8 cellular contexts compared by ENCODE assay signal in genomic region chr5:36739751-36740221, GRCh38.
DNase-seq lines count a peak whose midpoint lies in the region; ATAC-seq and TF ChIP-seq lines count a peak whose summit lies in the region.

No MANE protein-coding gene starts in this region.

- intact Hi-C loops in right lobe of liver (cut with DNase I): no loop called here

- 8% methylated on average over 5 of the region's 5 CpGs for WGBS in right lobe of liver (ENCODE audit: insufficient coverage, low coverage, low lambda C conversion rate, missing lambda C conversion rate)

- DNase-seq in NCI-H2227 (lab: John Stamatoyannopoulos, UW; ENCODE audit: unreplicated experiment) (peak; percentile 49), NCI-H2227 treated with DMSO at 0.1 percent for 48 hours (lab: John Stamatoyannopoulos, UW) (no peak), NCI-H2196 (lab: John Stamatoyannopoulos, UW; ENCODE audit: unreplicated experiment) (peak; percentile 75), right lobe of liver (peak in 2 of 3 donors; percentile 47 to 63)
- peak; percentile 52 for DNase-seq in central memory CD4-positive, alpha-beta T cell
- DNase-seq in stimulated activated CD4-positive, alpha-beta T cell treated with anti-CD3 and anti-CD28 coated beads, TNF-alpha, amount 100 ng/mL, for 24 hours (ENCODE audit: low read depth in 3 of 3): peak; percentile 34 to 73 (median 41)

- H3K36me3 ChIP-seq in right lobe of liver: no peaks in the 10 kb centered on the region

- no peaks in the 10 kb centered on the region for H3K4me1 ChIP-seq in right lobe of liver

- no peak overlapping the region for H3K27ac ChIP-seq in right lobe of liver

- no peaks in the 10 kb centered on the region for H3K9me3 ChIP-seq in right lobe of liver

- H3K4me3 ChIP-seq in WI38 (ENCODE audit: low read depth, low read length) (no peak overlapping the region), right lobe of liver (no peak overlapping the region)

- TF ChIP-seq CTCF in WI38 (IDR thresholded peaks at IDR 0.05; ENCODE audit: low read depth, low read length) (peak; percentile 80), right lobe of liver (IDR thresholded peaks at IDR 0.05) (peak; percentile 65 to 74 (median 71))

- ATAC-seq in HG02981 (IDR thresholded peaks at IDR 0.05; ENCODE audit: unreplicated experiment) (peak; percentile 71), right lobe of liver (peak; percentile 68 to 80 (median 74))

- H3K27me3 ChIP-seq in right lobe of liver: no peaks in the 10 kb centered on the region

- TF ChIP-seq POLR2A in right lobe of liver (IDR thresholded peaks at IDR 0.05): no peak
